ENCODE assay signal across 8 cellular contexts in genomic region chr5:132369471-132370240, GRCh38. TPM values are rescaled to one million over a fixed set of nuclear protein-coding genes. Genes with fewer than 3 reads are reported as not detected.
A peak's percentile ranks its signal among the peaks of the same experiment; 100 is the strongest.
DNase-seq lines count a peak whose midpoint lies in the region; ATAC-seq and TF ChIP-seq lines count a peak whose summit lies in the region.

TSS of gene SLC22A5 (plus strand) at chr5:132369710. CDS start at chr5:132369973, 263 bp downstream.

- no peaks in the 10 kb centered on the region for H3K27me3 ChIP-seq in duodenal mucosa (ENCODE audit: control insufficient read depth in 1 of 2, insufficient read depth in 2 of 2, low read length in 2 of 2)
- H3K27me3 ChIP-seq in lung (ENCODE audit: control insufficient read depth, insufficient read depth) = no peaks in the 10 kb centered on the region

- H3K9ac ChIP-seq in duodenal mucosa (ENCODE audit: low read depth in 1 of 2, low read length in 2 of 2) = peak within 1 kb of the TSS; percentile 94 to 98

- H3K4me3 ChIP-seq in duodenal mucosa (ENCODE audit: low read depth in 1 of 2, low read length in 2 of 2) (peak within 1 kb of the TSS; percentile 93 to 98), lung (peak within 1 kb of the TSS; percentile 82)

- H3K36me3 ChIP-seq in duodenal mucosa (ENCODE audit: control insufficient read depth in 1 of 2, insufficient read depth in 2 of 2, low read length in 2 of 2) (peaks cover 2 to 5% of the 10 kb centered on the region in 2 donors), lung (ENCODE audit: control insufficient read depth in 2 of 2, insufficient read depth in 2 of 2, low read length in 2 of 2) (no peaks in the 10 kb centered on the region)

- H3K27ac ChIP-seq in duodenal mucosa (ENCODE audit: low read depth, low read length) (peak within 1 kb of the TSS; percentile 87), lung (ENCODE audit: low read depth in 1 of 2, low read length in 1 of 2) (peak within 1 kb of the TSS; percentile 95)

- DNase-seq in A172 (ENCODE audit: low spot score) = peak; percentile 18
- DNase-seq in NCI-H2196 (lab: John Stamatoyannopoulos, UW; ENCODE audit: unreplicated experiment) = peak; percentile 73
- DNase-seq in activated CD4-positive, alpha-beta T cell treated with anti-CD3 and anti-CD28 coated beads, Interleukin-2, amount 50 U/mL, for 24 hours (ENCODE audit: low read depth in 1 of 2, low spot score in 1 of 2) = peak; percentile 55 to 56
- peak; percentile 69 for DNase-seq in lung (ENCODE audit: low spot score)
- DNase-seq in stimulated activated CD4-positive, alpha-beta T cell treated with anti-CD3 and anti-CD28 coated beads, TNF-alpha, amount 100 ng/mL, for 48 hours (ENCODE audit: low read depth in 3 of 3) = peak; percentile 39 to 65 (median 49)

- ATAC-seq in GM18511 (IDR thresholded peaks at IDR 0.05; ENCODE audit: unreplicated experiment) (peak; percentile 93), HG02970 (IDR thresholded peaks at IDR 0.05; ENCODE audit: low FRiP score, unreplicated experiment) (peak; percentile 82), lung (ENCODE audit: insufficient read depth, low FRiP score) (peak; percentile 90)

- no peak for TF ChIP-seq CTCF in lung (IDR thresholded peaks at IDR 0.05; ENCODE audit: control extremely low read depth, extremely low read depth)

- H3K4me1 ChIP-seq in duodenal mucosa (ENCODE audit: control insufficient read depth in 1 of 2, insufficient read depth in 2 of 2, low read length in 2 of 2) (peaks cover 4 to 24% of the 10 kb centered on the region in 2 donors), lung (ENCODE audit: control insufficient read depth in 2 of 2, insufficient read depth in 2 of 2, low read length in 2 of 2) (peaks cover 3 to 11% of the 10 kb centered on the region in 2 donors)

- WGBS in lung, 2 donors = 1% methylated on average over 75 to 93 of the region's 93 CpGs

- H3K9me3 ChIP-seq in duodenal mucosa (ENCODE audit: control insufficient read depth in 1 of 2, low read length in 2 of 2) (no peaks in the 10 kb centered on the region), lung (ENCODE audit: control insufficient read depth in 2 of 2, insufficient read depth in 1 of 2, low read length in 1 of 2) (no peaks in the 10 kb centered on the region)

RNA-seq across cellular contexts. Expression of gene SLC22A5, which starts in this region (rescaled TPM):
- total RNA-seq in A172 (2014; rRNA removed; shearing (Covaris generic)) = 5.7 and 5.9 TPM in 2 replicates
- 10 to 100 TPM in 1 of 2 donors, 1 to 10 TPM in 1; 8.5 to 12.7 TPM for total RNA-seq in lung
- polyA plus RNA-seq in lung = 1 to 10 TPM; 4.6 to 7.2 TPM

Comparison
In these comparisons a context has a peak if more than half of its experiments do, and no peak if none do; other contexts are left out.
1. Peak in every context shown above with its lines: DNase-seq, ATAC-seq, H3K4me3 ChIP-seq and H3K27ac ChIP-seq.
2. DNase-seq: peak in every context shown above with its lines; median percentile 73 in NCI-H2196; 69 in lung; 56 in activated CD4-positive, alpha-beta T cell treated with anti-CD3 and anti-CD28 coated beads, Interleukin-2, amount 50 U/mL, for 24 hours; 49 in stimulated activated CD4-positive, alpha-beta T cell treated with anti-CD3 and anti-CD28 coated beads, TNF-alpha, amount 100 ng/mL, for 48 hours; 18 in A172.